Comparison of ENCODE assay signal across 8 cellular contexts in genomic region chr17:73311781-73312641, GRCh38. TPM values are rescaled to one million over a fixed set of nuclear protein-coding genes. Genes with fewer than 3 reads are reported as not detected.
A peak's percentile ranks its signal among the peaks of the same experiment; 100 is the strongest.
DNase-seq lines count a peak whose midpoint lies in the region; ATAC-seq, FAIRE-seq and TF ChIP-seq lines count a peak whose summit lies in the region.

Gene CDC42EP4 (minus strand): TSS chr17:73312001. CDS start chr17:73286500, 25,501 bp downstream.

- H3K4ac ChIP-seq in IMR-90 (ENCODE audit: low read depth, low read length), result peak within 1 kb of the TSS; percentile 55

- WGBS in IMR-90 (ENCODE audit: extremely low coverage in 2 of 2, insufficient read length in 1 of 2), 2 experiments, result 1% methylated on average over 23 of the region's 71 CpGs; no CpG with 5 or more reads in 1 of the 2 experiments

- H3K4me1 Mint-ChIP-seq in activated T-helper 2 cell treated with anti-CD3 and anti-CD28 coated beads, Interferon-gamma antibody, Interleukin-2, Interleukin-4, amounts not matched to agents 10 μg/mL and 5 μg/mL and 100 μg/mL, durations not matched to agents 14 hours and 24 hours and 36 hours (ENCODE audit: low read depth), result peaks cover 6% of the 10 kb centered on the region
- H3K4me1 Mint-ChIP-seq in naive B cell, result peaks cover 16 to 23% (median 22%) of the 10 kb centered on the region in 3 donors
- H3K4me1 Mint-ChIP-seq in stimulated activated effector memory CD8-positive, alpha-beta T cell treated with anti-CD3 and anti-CD28 coated beads, Interleukin-12 subunit alpha, Interleukin-12 subunit beta, amount 100 ng/mL, for 72 hours, result peaks cover 13% of the 10 kb centered on the region

- no peaks in the 10 kb centered on the region for H3K36me3 Mint-ChIP-seq in activated T-helper 2 cell treated with anti-CD3 and anti-CD28 coated beads, Interferon-gamma antibody, Interleukin-2, Interleukin-4, amounts not matched to agents 10 μg/mL and 5 μg/mL and 100 μg/mL, durations not matched to agents 14 hours and 24 hours and 36 hours (ENCODE audit: low read depth)
- no peaks in the 10 kb centered on the region for H3K36me3 Mint-ChIP-seq in naive B cell
- H3K36me3 Mint-ChIP-seq in stimulated activated effector memory CD8-positive, alpha-beta T cell treated with anti-CD3 and anti-CD28 coated beads, Interleukin-12 subunit alpha, Interleukin-12 subunit beta, amount 100 ng/mL, for 72 hours, result no peaks in the 10 kb centered on the region

- no peak for TF ChIP-seq RAD21 in IMR-90 (IDR thresholded peaks at IDR 0.05; ENCODE audit: low read length)

- peaks cover 3% of the 10 kb centered on the region; the same call in 1 of the 2 replicates for H4K20me1 ChIP-seq in IMR-90 (ENCODE audit: insufficient read depth, low read length)
- no peaks in the 10 kb centered on the region for H4K20me1 ChIP-seq in fibroblast of lung (ENCODE audit: control insufficient read depth, extremely low read depth, insufficient read depth, low read length)

- H3K27me3 Mint-ChIP-seq in activated T-helper 2 cell treated with anti-CD3 and anti-CD28 coated beads, Interferon-gamma antibody, Interleukin-2, Interleukin-4, amounts not matched to agents 10 μg/mL and 5 μg/mL and 100 μg/mL, durations not matched to agents 14 hours and 24 hours and 36 hours (ENCODE audit: low read depth), result peaks cover 17% of the 10 kb centered on the region
- peaks cover 0 to 3% (median 0%) of the 10 kb centered on the region in 3 donors for H3K27me3 Mint-ChIP-seq in naive B cell

- no peaks in the 10 kb centered on the region for H3K9me3 ChIP-seq in IMR-90 (ENCODE audit: control insufficient read depth, insufficient read depth, low read length)
- H3K9me3 ChIP-seq in fibroblast of lung (ENCODE audit: control insufficient read depth, insufficient read depth, low read depth, low read length), result no peaks in the 10 kb centered on the region

- peak within 1 kb of the TSS; percentile 54 for H2AK5ac ChIP-seq in IMR-90 (ENCODE audit: low read depth, low read length)

- no peak within 1 kb of the TSS; the same call in 1 of the 2 replicates for H2BK20ac ChIP-seq in IMR-90 (ENCODE audit: low read depth, low read length)

- H3K9me1 ChIP-seq in IMR-90 (ENCODE audit: insufficient read depth, low read length), result peaks cover 4% of the 10 kb centered on the region

- dilution Hi-C loops in IMR-90 (cut with HindIII; ENCODE audit: low sequenced_read_pairs, unreplicated experiment), result no loop called here

- H3K4me1 ChIP-seq in IMR-90 (ENCODE audit: control insufficient read depth, insufficient read depth, low read length) (peaks cover 15% of the 10 kb centered on the region), fibroblast of lung (ENCODE audit: control insufficient read depth, extremely low read depth, insufficient read depth, low read length) (peaks cover 18% of the 10 kb centered on the region)

- peak within 1 kb of the TSS; percentile 49 for H3K23ac ChIP-seq in IMR-90 (ENCODE audit: low read depth, low read length)

- H3K79me2 ChIP-seq in fibroblast of lung (ENCODE audit: control insufficient read depth, insufficient read depth, low read length), result peaks cover 39% of the 10 kb centered on the region

- POLR2A ChIA-PET in IMR-90 (lab: Charles Lee; ENCODE audit: unreplicated experiment), result no interaction called here

- peak within 1 kb of the TSS; percentile 85 for H2AK9ac ChIP-seq in IMR-90 (replicated peaks; ENCODE audit: low read depth, low read length, poor library complexity)

- H3K9me3 Mint-ChIP-seq in activated T-helper 2 cell treated with anti-CD3 and anti-CD28 coated beads, Interferon-gamma antibody, Interleukin-2, Interleukin-4, amounts not matched to agents 10 μg/mL and 5 μg/mL and 100 μg/mL, durations not matched to agents 14 hours and 24 hours and 36 hours, result no peaks in the 10 kb centered on the region
- H3K9me3 Mint-ChIP-seq in naive B cell, result no peaks in the 10 kb centered on the region
- H3K9me3 Mint-ChIP-seq in stimulated activated effector memory CD8-positive, alpha-beta T cell treated with anti-CD3 and anti-CD28 coated beads, Interleukin-12 subunit alpha, Interleukin-12 subunit beta, amount 100 ng/mL, for 72 hours, result no peaks in the 10 kb centered on the region

- H3K79me1 ChIP-seq in IMR-90 (ENCODE audit: low read depth in 1 of 2, low read length in 2 of 2), result peaks cover 3 to 23% of the 10 kb centered on the region in 2 experiments; a peak in 2 of 4 replicates

- peak within 1 kb of the TSS; percentile 77 to 87 for H4K8ac ChIP-seq in IMR-90 (ENCODE audit: low read depth in 2 of 2, low read length in 2 of 2)

- H3K4me2 ChIP-seq in IMR-90 (ENCODE audit: low read depth, low read length) (peak within 1 kb of the TSS; percentile 77), fibroblast of lung (ENCODE audit: extremely low read depth, insufficient read depth, low read length) (peak within 1 kb of the TSS; percentile 96)

- peak within 1 kb of the TSS; percentile 99 for H3K27ac ChIP-seq in IMR-90 (ENCODE audit: insufficient read depth, low read length)
- H3K27ac ChIP-seq in fibroblast of lung (ENCODE audit: insufficient read depth, low read length), result peak within 1 kb of the TSS; percentile 96

- no peak for FAIRE-seq in RCC 7860 (lab: Jason Lieb, UNC)

- peak within 1 kb of the TSS; percentile 47; the same call in 1 of the 2 replicates for H4K5ac ChIP-seq in IMR-90 (ENCODE audit: low read depth, low read length)

- peak within 1 kb of the TSS; percentile 77 for H3K56ac ChIP-seq in IMR-90 (ENCODE audit: extremely low read depth, insufficient read depth, low read length)

- intact Hi-C loops in IMR-90 (cut with micrococcal nuclease), result loop anchor here (1.0 to 2.0 kb wide), 4 partner anchors 26 to 58 kb away; no protein-coding TSS in a partner anchor
- intact Hi-C loops in activated T-helper 2 cell treated with anti-CD3 and anti-CD28 coated beads, Interferon-gamma antibody, Interleukin-2, Interleukin-4, amounts not matched to agents 10 μg/mL and 5 μg/mL and 100 μg/mL, durations not matched to agents 14 hours and 24 hours and 36 hours (cut with micrococcal nuclease), result loop anchor here (5.0 to 10.0 kb wide), 4 partner anchors 60 to 890 kb away; partner anchors contain the start of genes COG1 and RPL38

- H3K27ac Mint-ChIP-seq in activated T-helper 2 cell treated with anti-CD3 and anti-CD28 coated beads, Interferon-gamma antibody, Interleukin-2, Interleukin-4, amounts not matched to agents 10 μg/mL and 5 μg/mL and 100 μg/mL, durations not matched to agents 14 hours and 24 hours and 36 hours, result no peak within 1 kb of the TSS
- H3K27ac Mint-ChIP-seq in naive B cell, result peak within 1 kb of the TSS in 5 of 6 donors; percentile 31 to 97 (median 52)
- peak within 1 kb of the TSS; percentile 26 for H3K27ac Mint-ChIP-seq in stimulated activated effector memory CD8-positive, alpha-beta T cell treated with anti-CD3 and anti-CD28 coated beads, Interleukin-12 subunit alpha, Interleukin-12 subunit beta, amount 100 ng/mL, for 72 hours

- H2BK15ac ChIP-seq in IMR-90 (ENCODE audit: low read depth, low read length), result peak within 1 kb of the TSS; percentile 19; the same call in 1 of the 3 replicates

- BruUV-seq in IMR-90 (replicated peaks; lab: Mats Ljungman, UMichigan), result no TSS peak

- ATAC-seq in GM21529 (IDR thresholded peaks at IDR 0.05; ENCODE audit: unreplicated experiment) (peak; percentile 86), IMR-90 (ENCODE audit: low read depth) (peak; percentile 89), naive B cell (ENCODE audit: low read depth in 2 of 2) (peak; percentile 85 to 88)
- ATAC-seq in stimulated activated effector memory CD8-positive, alpha-beta T cell treated with anti-CD3 and anti-CD28 coated beads, Interleukin-12 subunit alpha, Interleukin-12 subunit beta, amount 100 ng/mL, for 72 hours, result peak; percentile 93

- H3K4me3 ChIP-seq in IMR-90 (ENCODE audit: insufficient read depth, low read depth, low read length) (peak within 1 kb of the TSS; percentile 76), fibroblast of lung (replicated peaks in 1 of 4; ENCODE audit: control extremely low read depth in 1 of 4, insufficient read depth in 1 of 4, low read depth in 3 of 4, low read length in 4 of 4) (peak within 1 kb of the TSS; percentile 78 to 100 (median 93))

- H4K91ac ChIP-seq in IMR-90 (ENCODE audit: insufficient read depth, low read depth, low read length), result peak within 1 kb of the TSS; percentile 71

- H3K27me3 ChIP-seq in IMR-90 (ENCODE audit: control insufficient read depth, insufficient read depth, low read length), result no peaks in the 10 kb centered on the region
- H3K27me3 ChIP-seq in fibroblast of lung (ENCODE audit: control insufficient read depth, insufficient read depth, low read length), result no peaks in the 10 kb centered on the region

- peak within 1 kb of the TSS; percentile 99 for H3K9ac ChIP-seq in IMR-90 (ENCODE audit: low read depth, low read length)
- H3K9ac ChIP-seq in fibroblast of lung (ENCODE audit: insufficient read depth, low read length), result peak within 1 kb of the TSS; percentile 88

- CTCF ChIA-PET in IMR-90 (lab: Yijun Ruan, JAX), result interaction anchor here (1.2 to 2.6 kb wide), 3 partner anchors 21 to 58 kb away, joined by 3 to 13 read pairs (median 3); no protein-coding TSS in a partner anchor

- H3K36me3 ChIP-seq in IMR-90 (ENCODE audit: control insufficient read depth, insufficient read depth, low read length) (no peaks in the 10 kb centered on the region), fibroblast of lung (ENCODE audit: control insufficient read depth, insufficient read depth, low read length) (no peaks in the 10 kb centered on the region)

- TF ChIP-seq POLR2A in IMR-90 (IDR thresholded peaks at IDR 0.05; ENCODE audit: low read depth, low read length), result peak; percentile 91

- in situ Hi-C loops in IMR-90 (cut with MboI; ENCODE audit: low sequenced_read_pairs), result no loop called here

- TF ChIP-seq CTCF in IMR-90 (conservative IDR thresholded peaks at IDR 0.05; ENCODE audit: low read depth, low read length) (no peak), fibroblast of lung (conservative IDR thresholded peaks at IDR 0.05 in 1 of 2, IDR thresholded peaks at IDR 0.05 in 1 of 2; ENCODE audit: low read depth in 1 of 2, low read length in 2 of 2) (no peak)

- H2BK5ac ChIP-seq in IMR-90 (ENCODE audit: low read depth, low read length, poor library complexity, severe bottlenecking), result peak within 1 kb of the TSS; percentile 95

- H3K14ac ChIP-seq in IMR-90 (replicated peaks; ENCODE audit: low read depth, low read length), result peak within 1 kb of the TSS; percentile 51

- DNase-seq in DMS153 treated with DMSO at 0.1 percent for 48 hours (lab: John Stamatoyannopoulos, UW; ENCODE audit: unreplicated experiment) (peak; percentile 77), IMR-90 (peak; percentile 91), RCC 7860 (ENCODE audit: low spot score) (peak; percentile 89), fibroblast of lung (ENCODE audit: low read depth in 2 of 2) (peak; percentile 91 to 94), naive B cell (peak; percentile 69)
- peak; percentile 86 for DNase-seq in activated T-helper 2 cell treated with anti-CD3 and anti-CD28 coated beads, Interferon-gamma antibody, Interleukin-2, Interleukin-4, amounts not matched to agents 10 μg/mL and 5 μg/mL and 100 μg/mL, durations not matched to agents 14 hours and 24 hours and 36 hours (ENCODE audit: low spot score)
- peak; percentile 79 to 90 for DNase-seq in stimulated activated effector memory CD8-positive, alpha-beta T cell treated with anti-CD3 and anti-CD28 coated beads, Interleukin-12 subunit alpha, Interleukin-12 subunit beta, amount 100 ng/mL, for 72 hours (ENCODE audit: low spot score in 2 of 2)

- H2AFZ ChIP-seq in IMR-90 (replicated peaks; ENCODE audit: low read length, poor library complexity), result peak within 1 kb of the TSS; percentile 93
- H2AFZ ChIP-seq in fibroblast of lung (ENCODE audit: low read length), result peak within 1 kb of the TSS; percentile 85

- peak within 1 kb of the TSS; percentile 6; the same call in 1 of the 2 replicates for H2BK120ac ChIP-seq in IMR-90 (ENCODE audit: low read depth, low read length)

- peak within 1 kb of the TSS; percentile 58 for H3K18ac ChIP-seq in IMR-90 (ENCODE audit: low read depth, low read length)

- H3K4me3 Mint-ChIP-seq in activated T-helper 2 cell treated with anti-CD3 and anti-CD28 coated beads, Interferon-gamma antibody, Interleukin-2, Interleukin-4, amounts not matched to agents 10 μg/mL and 5 μg/mL and 100 μg/mL, durations not matched to agents 14 hours and 24 hours and 36 hours (ENCODE audit: low read depth), result peak within 1 kb of the TSS; percentile 82
- peak within 1 kb of the TSS; percentile 85 to 91 (median 88) for H3K4me3 Mint-ChIP-seq in naive B cell
- H3K4me3 Mint-ChIP-seq in stimulated activated effector memory CD8-positive, alpha-beta T cell treated with anti-CD3 and anti-CD28 coated beads, Interleukin-12 subunit alpha, Interleukin-12 subunit beta, amount 100 ng/mL, for 72 hours, result peak within 1 kb of the TSS; percentile 79

RNA-seq across cellular contexts. Expression of gene CDC42EP4, which starts in this region (rescaled TPM):
- total RNA-seq in IMR-90 (2012; rRNA removed) (14.3 and 16.1 TPM in 2 replicates), fibroblast of lung (31.3 and 34.2 TPM in 2 replicates)
- polyA plus RNA-seq in IMR-90 (2012; rRNA removed) (25.6 and 25.8 TPM in 2 replicates), fibroblast of lung (16.9 and 20.9 TPM in 2 replicates), naive B cell (ENCODE audit: low read depth in 6 of 6) (under 1 TPM in 4 of 6 donors, not detected in 2; 0.09 to 0.21 (median 0.12) TPM)
- 15.5 and 25.9 TPM in 2 replicates for polyA plus RNA-seq in IMR-90 (2012; cell fraction: cytosol; rRNA removed)
- 8.9 and 13.7 TPM in 2 replicates for polyA plus RNA-seq in IMR-90 (2012; cell fraction: nucleus; rRNA removed; ENCODE audit: low replicate concordance)
- total RNA-seq in activated T-helper 2 cell treated with anti-CD3 and anti-CD28 coated beads, Interferon-gamma antibody, Interleukin-2, Interleukin-4, amounts not matched to agents 10 μg/mL and 5 μg/mL and 100 μg/mL, durations not matched to agents 14 hours and 24 hours and 36 hours, result 1.6 and 2.8 TPM in 2 replicates
- polyA plus RNA-seq in fibroblast of lung (2012), result 24.2 and 28.9 TPM in 2 replicates
- polyA minus RNA-seq in fibroblast of lung (ENCODE audit: low replicate concordance), result 33.7 and 42.3 TPM in 2 replicates

Comparison
In these comparisons a context has a peak if more than half of its experiments do, and no peak if none do; other contexts are left out.
1. Peak in every context shown above with its lines: DNase-seq, ATAC-seq, H3K4me3 ChIP-seq and H3K27ac ChIP-seq.
2. RNA of gene CDC42EP4 (polyA plus RNA-seq): 8.9 to 25.9 TPM in IMR-90 and 16.9 to 28.9 TPM in fibroblast of lung; 0.09 to 0.21 TPM in naive B cell; every median in the first group is over 4 times any median in the second.
3. Peak in DNase-seq and ATAC-seq in naive B cell; RNA of the gene not detected or under 1 TPM.